ENCODE assay signal across 8 cellular contexts in the genomic region with DNA sequence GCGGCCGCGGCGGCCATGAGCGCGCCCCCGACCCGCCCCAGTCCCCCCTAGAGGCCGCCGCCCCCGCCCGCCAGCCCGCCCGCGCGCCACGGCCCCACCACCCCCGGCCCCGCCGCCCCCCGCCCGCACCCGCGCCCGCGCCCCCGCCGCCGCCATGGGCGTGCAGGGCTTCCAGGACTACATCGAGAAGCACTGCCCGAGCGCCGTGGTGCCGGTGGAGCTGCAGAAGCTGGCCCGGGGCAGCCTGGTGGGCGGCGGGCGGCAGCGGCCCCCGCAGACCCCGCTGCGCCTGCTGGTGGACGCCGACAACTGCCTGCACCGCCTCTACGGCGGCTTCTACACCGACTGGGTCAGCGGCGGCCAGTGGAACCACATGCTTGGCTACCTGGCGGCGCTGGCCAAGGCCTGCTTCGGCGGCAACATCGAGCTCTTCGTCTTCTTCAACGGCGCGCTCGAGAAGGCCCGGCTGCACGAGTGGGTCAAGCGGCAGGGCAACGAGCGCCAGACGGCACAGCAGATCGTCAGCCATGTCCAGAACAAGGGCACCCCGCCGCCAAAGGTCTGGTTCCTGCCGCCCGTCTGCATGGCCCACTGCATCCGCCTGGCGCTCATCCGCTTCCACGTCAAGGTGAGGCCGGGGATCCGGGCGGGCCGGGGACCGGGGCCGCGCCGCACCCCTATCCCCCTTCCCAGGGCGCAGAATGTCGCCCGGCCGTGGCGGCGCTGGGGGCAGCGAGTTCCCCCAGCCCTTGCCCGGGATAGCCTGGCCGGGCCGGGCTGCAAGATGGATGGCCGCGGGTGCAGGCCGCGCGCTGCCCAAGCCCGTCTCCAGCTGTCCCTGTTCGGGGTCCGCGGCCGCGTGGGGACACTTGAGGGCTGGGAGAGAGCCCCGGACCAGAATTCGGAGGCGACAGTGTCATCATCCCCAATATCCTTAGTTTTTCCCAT. TPM values are rescaled to one million over a fixed set of nuclear protein-coding genes. Genes with fewer than 3 reads are reported as not detected.
DNase-seq lines count a peak whose midpoint lies in the region; ATAC-seq and TF ChIP-seq lines count a peak whose summit lies in the region.

No MANE protein-coding gene starts in this region.

- CTCF ChIA-PET in CD4-positive, alpha-beta memory T cell (lab: Charles Lee; ENCODE audit: partially characterized antibody): interaction anchor here (1.2 to 2.6 kb wide), 2 partner anchors 114 to 449 kb away, joined by 4 to 9 read pairs; no protein-coding TSS in a partner anchor
- CTCF ChIA-PET in OCI-LY7 (lab: Charles Lee; ENCODE audit: unreplicated experiment): no interaction called here

- H3K79me2 ChIP-seq in GM23338 (replicated peaks; ENCODE audit: insufficient read depth) (peaks cover 68% of the 10 kb centered on the region), OCI-LY7 (ENCODE audit: insufficient read depth, low read depth, low read length) (peaks cover 77% of the 10 kb centered on the region), neural progenitor cell (ENCODE audit: low read depth) (peaks cover 74% of the 10 kb centered on the region)

- H3K4me1 ChIP-seq in CD4-positive, alpha-beta memory T cell (ENCODE audit: insufficient read depth, low read length): peaks cover 51% of the 10 kb centered on the region
- H3K4me1 ChIP-seq in GM23338 (ENCODE audit: insufficient read depth) (peaks cover 35% of the 10 kb centered on the region), OCI-LY7 (ENCODE audit: insufficient read depth, low read length, poor library complexity, severe bottlenecking) (peaks cover 46% of the 10 kb centered on the region), neural progenitor cell (peaks cover 11% of the 10 kb centered on the region), thymus (ENCODE audit: control insufficient read depth, insufficient read depth, low read length) (peaks cover 8% of the 10 kb centered on the region)

- no peaks in the 10 kb centered on the region for H3K27me3 ChIP-seq in CD4-positive, alpha-beta memory T cell (ENCODE audit: insufficient read depth, low read length)
- H3K27me3 ChIP-seq in GM23338 (ENCODE audit: insufficient read depth): no peaks in the 10 kb centered on the region
- H3K27me3 ChIP-seq in neural progenitor cell: no peaks in the 10 kb centered on the region
- no peaks in the 10 kb centered on the region for H3K27me3 ChIP-seq in thymus (ENCODE audit: control insufficient read depth, insufficient read depth)

- H3K4me3 Mint-ChIP-seq in CD4-positive, alpha-beta memory T cell: peak overlapping the region; percentile 94 to 98 (median 96)
- H3K4me3 Mint-ChIP-seq in GM23338 (peak overlapping the region; percentile 94), neural progenitor cell (peak overlapping the region; percentile 96)

- H3K9me2 ChIP-seq in GM23338 (ENCODE audit: insufficient read depth): no peaks in the 10 kb centered on the region
- H3K9me2 ChIP-seq in OCI-LY7 (ENCODE audit: insufficient read depth, low read length): no peaks in the 10 kb centered on the region

- H3K4me2 ChIP-seq in GM23338: peak overlapping the region; percentile 87
- peak overlapping the region; percentile 73 for H3K4me2 ChIP-seq in OCI-LY7 (ENCODE audit: low read length)
- peak overlapping the region; percentile 90 for H3K4me2 ChIP-seq in neural progenitor cell

- intact Hi-C loops in CD4-positive, alpha-beta memory T cell (cut with micrococcal nuclease): loop anchor here (2.0 to 10.0 kb wide), 9 partner anchors 13 to 1337 kb away; a partner anchor contains a TSS
- intact Hi-C loops in OCI-LY7 (cut with micrococcal nuclease; ENCODE audit: unreplicated experiment): loop anchor here (2.0 to 5.0 kb wide), 2 partner anchors 185 to 295 kb away; no protein-coding TSS in a partner anchor

- H3K9me3 ChIP-seq in CD4-positive, alpha-beta memory T cell (ENCODE audit: control insufficient read depth in 1 of 2, low read length in 2 of 2): no peaks in the 10 kb centered on the region
- H3K9me3 ChIP-seq in OCI-LY7 (ENCODE audit: low read length) (no peaks in the 10 kb centered on the region), neural progenitor cell (ENCODE audit: low read depth) (no peaks in the 10 kb centered on the region), thymus (ENCODE audit: control insufficient read depth) (no peaks in the 10 kb centered on the region)

- peaks cover 10 to 37% of the 10 kb centered on the region in 2 donors for H3K36me3 Mint-ChIP-seq in CD4-positive, alpha-beta memory T cell
- peaks cover 49% of the 10 kb centered on the region for H3K36me3 Mint-ChIP-seq in GM23338 (ENCODE audit: low read depth)
- peaks cover 17% of the 10 kb centered on the region for H3K36me3 Mint-ChIP-seq in neural progenitor cell

- under 1% methylated on average over 107 of the region's 108 CpGs for WGBS in thymus

- H3K27ac ChIP-seq in CD4-positive, alpha-beta memory T cell (ENCODE audit: low read depth, low read length): peak overlapping the region; percentile 69
- H3K27ac ChIP-seq in GM23338 (ENCODE audit: low read depth): no peak overlapping the region; the same call in 1 of the 2 replicates
- H3K27ac ChIP-seq in OCI-LY7 (ENCODE audit: low read depth, low read length, poor library complexity, severe bottlenecking): peak overlapping the region; percentile 74
- peak overlapping the region; percentile 8 for H3K27ac ChIP-seq in neural progenitor cell
- H3K27ac ChIP-seq in thymus (ENCODE audit: low read depth): peak overlapping the region; percentile 95

- peak; percentile 35 to 52 (median 44) for DNase-seq in CD4-positive, alpha-beta memory T cell
- DNase-seq in GM23338 (ENCODE audit: low spot score) (peak; percentile 51), OCI-LY7 (ENCODE audit: low spot score) (peak; percentile 71), fibroblast of villous mesenchyme (ENCODE audit: low read depth) (peak; percentile 52), neural progenitor cell (ENCODE audit: low spot score) (peak; percentile 81)
- peak; percentile 31 for DNase-seq in activated T-helper 9 cell treated with anti-CD3 and anti-CD28 coated beads, Interleukin-2, amount 50 U/mL, for 16 hours (ENCODE audit: low read depth)

- BruUV-seq in OCI-LY7 (replicated peaks; lab: Mats Ljungman, UMichigan): no TSS peak

- H3F3A ChIP-seq in GM23338 (replicated peaks; ENCODE audit: low read depth) (peaks cover 15% of the 10 kb centered on the region), neural progenitor cell (ENCODE audit: low read depth) (peaks cover 19% of the 10 kb centered on the region)

- peaks cover 11% of the 10 kb centered on the region for H3K36me3 ChIP-seq in CD4-positive, alpha-beta memory T cell (ENCODE audit: insufficient read depth, low read length)
- H3K36me3 ChIP-seq in GM23338 (ENCODE audit: insufficient read depth) (peaks cover 13% of the 10 kb centered on the region), OCI-LY7 (ENCODE audit: insufficient read depth, low read length) (peaks cover 70% of the 10 kb centered on the region), neural progenitor cell (peaks cover 16% of the 10 kb centered on the region), thymus (ENCODE audit: control insufficient read depth, insufficient read depth) (peaks cover 9% of the 10 kb centered on the region)

- peak overlapping the region; percentile 67 for H3K9ac ChIP-seq in neural progenitor cell

- ATAC-seq in GM23338 (peak; percentile 31), HG03469 (IDR thresholded peaks at IDR 0.05; ENCODE audit: unreplicated experiment) (no peak)

- no peaks in the 10 kb centered on the region for H3K27me3 Mint-ChIP-seq in CD4-positive, alpha-beta memory T cell
- H3K27me3 Mint-ChIP-seq in GM23338 (ENCODE audit: insufficient read depth, low read depth, poor library complexity) (peaks cover 12% of the 10 kb centered on the region), neural progenitor cell (ENCODE audit: insufficient read depth, low read depth) (peaks cover 2% of the 10 kb centered on the region)

- H3K4me3 ChIP-seq in CD4-positive, alpha-beta memory T cell (ENCODE audit: low read length in 2 of 2): peak overlapping the region; percentile 69 to 83
- peak overlapping the region; percentile 94 for H3K4me3 ChIP-seq in GM23338
- H3K4me3 ChIP-seq in OCI-LY7 (ENCODE audit: low read depth, low read length, poor library complexity, severe bottlenecking): peak overlapping the region; percentile 83
- H3K4me3 ChIP-seq in fibroblast of villous mesenchyme (ENCODE audit: low read depth, low read length): peak overlapping the region; percentile 84
- H3K4me3 ChIP-seq in neural progenitor cell: peak overlapping the region; percentile 79
- peak overlapping the region; percentile 78 for H3K4me3 ChIP-seq in thymus (ENCODE audit: low read length)

- H2AFZ ChIP-seq in GM23338 (no peak overlapping the region; the same call in 1 of the 2 replicates), OCI-LY7 (ENCODE audit: low read length) (no peak overlapping the region), neural progenitor cell (replicated peaks) (peak overlapping the region; percentile 34)

- POLR2A ChIA-PET in CD4-positive, alpha-beta memory T cell (lab: Charles Lee; ENCODE audit: partially characterized antibody): interaction anchor here (0.6 to 2.4 kb wide), 8 partner anchors 12 to 782 kb away, joined by 3 to 19 read pairs (median 4); a partner anchor contains a TSS
- POLR2A ChIA-PET in OCI-LY7 (lab: Charles Lee): interaction anchor here (1.0 to 3.2 kb wide), 5 partner anchors 8 to 114 kb away, joined by 3 to 34 read pairs (median 4); no protein-coding TSS in a partner anchor

- H4K20me1 ChIP-seq in GM23338 (replicated peaks; ENCODE audit: insufficient read depth): peaks cover 16% of the 10 kb centered on the region
- H4K20me1 ChIP-seq in OCI-LY7 (ENCODE audit: insufficient read depth, low read length): peaks cover 19% of the 10 kb centered on the region; the same call in 1 of the 2 replicates
- peaks cover 17% of the 10 kb centered on the region for H4K20me1 ChIP-seq in neural progenitor cell (ENCODE audit: low read depth)

- no peak for TF ChIP-seq CTCF in GM23338 (conservative IDR thresholded peaks at IDR 0.05; ENCODE audit: low read depth in 2 of 2)
- TF ChIP-seq CTCF in OCI-LY7 (conservative IDR thresholded peaks at IDR 0.05; ENCODE audit: low read length): no peak
- TF ChIP-seq CTCF in fibroblast of villous mesenchyme (IDR thresholded peaks at IDR 0.05; ENCODE audit: insufficient read depth, low read depth, low read length): no peak
- TF ChIP-seq CTCF in neural progenitor cell (IDR thresholded peaks at IDR 0.05): peak; percentile 31

- H3K27ac Mint-ChIP-seq in CD4-positive, alpha-beta memory T cell: peak overlapping the region; percentile 88 to 99 (median 97)
- H3K27ac Mint-ChIP-seq in GM23338 (peak overlapping the region; percentile 95), neural progenitor cell (peak overlapping the region; percentile 93)

- no peaks in the 10 kb centered on the region for H3K9me3 Mint-ChIP-seq in CD4-positive, alpha-beta memory T cell
- H3K9me3 Mint-ChIP-seq in GM23338: no peaks in the 10 kb centered on the region
- no peaks in the 10 kb centered on the region for H3K9me3 Mint-ChIP-seq in neural progenitor cell

- H3K4me1 Mint-ChIP-seq in CD4-positive, alpha-beta memory T cell: peaks cover 34 to 60% (median 46%) of the 10 kb centered on the region in 4 donors
- peaks cover 32% of the 10 kb centered on the region for H3K4me1 Mint-ChIP-seq in GM23338
- H3K4me1 Mint-ChIP-seq in neural progenitor cell: peaks cover 23% of the 10 kb centered on the region

RNA-seq across cellular contexts. Expression of a gene that starts 0.6 kb away (rescaled TPM):
- total RNA-seq in CD4-positive, alpha-beta memory T cell: 10 to 100 TPM; 85.8 to 88.5 TPM
- polyA plus RNA-seq in CD4-positive, alpha-beta memory T cell: 10 to 100 TPM in 1 of 2 donors, 1 to 10 TPM in 1; 6.2 to 14.0 TPM
- 47.9 and 52.5 TPM in 2 replicates for total RNA-seq in GM23338 (2014; rRNA removed; shearing (Covaris generic))
- polyA plus RNA-seq in GM23338 (2016; fragmentation: Nextera tagmentation; extraction: Ambion mirVana): 28.2 and 29.9 TPM in 2 replicates
- total RNA-seq in OCI-LY7 (2014; rRNA removed; shearing (Covaris generic)): 69.8 and 81.9 TPM in 2 replicates
- 104 and 115 TPM in 2 replicates for total RNA-seq in OCI-LY7 (2022)
- total RNA-seq in fibroblast of villous mesenchyme: 116 and 185 TPM in 2 replicates
- total RNA-seq in neural progenitor cell (ENCODE audit: low replicate concordance): 17.2 and 22.4 TPM in 2 replicates
- 56.4 TPM for polyA plus RNA-seq in thymus

RNA-seq across cellular contexts. Expression of a gene that starts 1.3 kb away (rescaled TPM):
- 10 to 100 TPM; 49.7 to 50.8 TPM for total RNA-seq in CD4-positive, alpha-beta memory T cell
- 10 to 100 TPM; 57.5 to 64.6 TPM for polyA plus RNA-seq in CD4-positive, alpha-beta memory T cell
- total RNA-seq in GM23338 (2014; rRNA removed; shearing (Covaris generic)): 38.1 and 40.4 TPM in 2 replicates
- polyA plus RNA-seq in GM23338 (2016; fragmentation: Nextera tagmentation; extraction: Ambion mirVana) (27.5 and 31.5 TPM in 2 replicates), thymus (48.3 TPM)
- 47.1 and 50.2 TPM in 2 replicates for total RNA-seq in OCI-LY7 (2014; rRNA removed; shearing (Covaris generic))
- total RNA-seq in OCI-LY7 (2022) (55.0 and 55.7 TPM in 2 replicates), fibroblast of villous mesenchyme (42.5 and 43.6 TPM in 2 replicates), neural progenitor cell (ENCODE audit: low replicate concordance) (38.7 and 40.9 TPM in 2 replicates)

Comparison
In these comparisons a context has a peak if more than half of its experiments do, and no peak if none do; other contexts are left out.
1. DNase-seq: peak in every context shown above with its lines; median percentile 81 in neural progenitor cell; 71 in OCI-LY7; 52 in fibroblast of villous mesenchyme; 51 in GM23338; 44 in CD4-positive, alpha-beta memory T cell; 31 in activated T-helper 9 cell treated with anti-CD3 and anti-CD28 coated beads, Interleukin-2, amount 50 U/mL, for 16 hours.